In genomic region chr16:24999856-25000447, GRCh38 we compare ENCODE assay signal across 1 cellular context.
TF ChIP-seq lines count a peak whose summit lies in the region.

No MANE protein-coding gene starts in this region.

TF ChIP-seq in HepG2, 621 proteins besides CTCF, POLR2A, EP300 and RAD21 (continued from another document and continues in another):
- TF ChIP-seq ZNF232 (CRISPR knock-in tag; IDR thresholded peaks at IDR 0.05; ENCODE audit: borderline replicate concordance) (peak; percentile 86; the same call in 1 of the 2 replicates), POGZ (CRISPR knock-in tag; IDR thresholded peaks at IDR 0.05) (peak; percentile 36; the same call in 1 of the 2 replicates), ZNF580 (CRISPR knock-in tag; IDR thresholded peaks at IDR 0.05; ENCODE audit: borderline replicate concordance, low read depth) (peak; percentile 55; the same call in 1 of the 2 replicates), PHF21A (CRISPR knock-in tag; IDR thresholded peaks at IDR 0.05) (peak; percentile 76; the same call in 1 of the 2 replicates), MTA1 (CRISPR knock-in tag; IDR thresholded peaks at IDR 0.05; ENCODE audit: borderline replicate concordance) (peak; percentile 43; the same call in 1 of the 2 replicates), CEBPG (CRISPR knock-in tag; IDR thresholded peaks at IDR 0.05) (peak; percentile 47), ZGPAT (CRISPR knock-in tag; IDR thresholded peaks at IDR 0.05) (peak; percentile 61; the same call in 1 of the 2 replicates), RORA (CRISPR knock-in tag; IDR thresholded peaks at IDR 0.05) (0 out of 2 replicates have a peak, but pooled peaks have one; percentile 5), TEAD3 (CRISPR knock-in tag; optimal IDR thresholded peaks at IDR 0.05; ENCODE audit: borderline replicate concordance) (peak; percentile 54), MNT (IDR thresholded peaks at IDR 0.05) (peak; percentile 40; the same call in 1 of the 2 replicates), ARID4A (CRISPR knock-in tag; IDR thresholded peaks at IDR 0.05; ENCODE audit: borderline replicate concordance) (peak; percentile 56; the same call in 1 of the 2 replicates), RXRA (CRISPR knock-in tag; IDR thresholded peaks at IDR 0.05) (peak; percentile 31; the same call in 1 of the 2 replicates), SALL1 (CRISPR knock-in tag; IDR thresholded peaks at IDR 0.05) (peak; percentile 82), ZNF691 (CRISPR knock-in tag; IDR thresholded peaks at IDR 0.05; ENCODE audit: borderline replicate concordance, low read depth) (peak; percentile 61; the same call in 1 of the 2 replicates), TSC22D2 (CRISPR knock-in tag; IDR thresholded peaks at IDR 0.05; ENCODE audit: borderline replicate concordance) (peak; percentile 54; the same call in 1 of the 2 replicates), SP1 (IDR thresholded peaks at IDR 0.05) (no peak), SP1 (CRISPR knock-in tag; IDR thresholded peaks at IDR 0.05) (no peak), KDM6A (CRISPR knock-in tag; IDR thresholded peaks at IDR 0.05; ENCODE audit: low read depth) (peak; percentile 42; the same call in 1 of the 2 replicates), E2F1 (CRISPR knock-in tag; IDR thresholded peaks at IDR 0.05) (no peak), ZSCAN22 (CRISPR knock-in tag; IDR thresholded peaks at IDR 0.05) (peak; percentile 32; the same call in 1 of the 2 replicates), ZBTB7B (CRISPR knock-in tag; IDR thresholded peaks at IDR 0.05) (peak; percentile 56; the same call in 1 of the 2 replicates), ZNF576 (CRISPR knock-in tag; IDR thresholded peaks at IDR 0.05) (no peak), HNF1A (IDR thresholded peaks at IDR 0.05; ENCODE audit: low read depth) (no peak), HNF1A (CRISPR knock-in tag; IDR thresholded peaks at IDR 0.05; ENCODE audit: borderline replicate concordance) (peak; percentile 47; the same call in 1 of the 2 replicates), ATF2 (CRISPR knock-in tag; IDR thresholded peaks at IDR 0.05) (0 out of 2 replicates have a peak, but pooled peaks have one; percentile 29), PRDM10 (CRISPR knock-in tag; IDR thresholded peaks at IDR 0.05; ENCODE audit: low read depth) (peak; percentile 78), HNF1B (CRISPR knock-in tag; IDR thresholded peaks at IDR 0.05) (0 out of 2 replicates have a peak, but pooled peaks have one; percentile 34), FOXJ3 (CRISPR knock-in tag; IDR thresholded peaks at IDR 0.05; ENCODE audit: borderline replicate concordance) (peak; percentile 70; the same call in 1 of the 2 replicates), ZNF782 (CRISPR knock-in tag; IDR thresholded peaks at IDR 0.05; ENCODE audit: borderline replicate concordance) (peak; percentile 27; the same call in 1 of the 2 replicates)
